In genomic region chr17:58341136-58341860, GRCh38 we compare ENCODE assay signal across 11 cellular contexts. TPM values are rescaled to one million over a fixed set of nuclear protein-coding genes. Genes with fewer than 3 reads are reported as not detected.
DNase-seq lines count a peak whose midpoint lies in the region; ATAC-seq, FAIRE-seq and TF ChIP-seq lines count a peak whose summit lies in the region.
"Not testable (repeated sequence)": the region's sequence is repeated elsewhere in the genome, so short reads cannot be mapped to it uniquely, and the experiment has no call there.
"Had no signal": no experiment of that assay in that cellular context is flagged by ENCODE, and none has a peak within 500 bp of the region (broad histone marks: within the 10 kb centered on the region; RNA-seq: fewer than 3 reads in every experiment).

No MANE protein-coding gene starts in this region.

- CTCF ChIA-PET in activated CD4-positive, alpha-beta memory T cell treated with anti-CD3 and anti-CD28 coated beads for 36 hours (lab: Charles Lee): interaction anchor here (0.7 to 7.2 kb wide), 4 partner anchors 8 to 75 kb away, joined by 3 to 45 read pairs (median 22); partner anchors contain the start of gene SUPT4H1
- CTCF ChIA-PET in K562 (lab: Yijun Ruan, JAX; ENCODE audit: low intra/inter-chr PET ratio): not testable (repeated sequence)

- not testable (repeated sequence) for TF ChIP-seq RAD21 in K562 (CRISPR knock-in tag; conservative IDR thresholded peaks at IDR 0.05 in 1 of 2, IDR thresholded peaks at IDR 0.05 in 1 of 2)

- not testable (repeated sequence) for DNase-seq in CD4-positive, CD25-positive, alpha-beta regulatory T cell; HL-60 (ENCODE audit: low read depth in 1 of 2, low spot score in 1 of 2); Peyer's patch; activated T-helper 2 cell treated with anti-CD3 and anti-CD28 coated beads, Interferon-gamma antibody, Interleukin-2, Interleukin-4, amounts not matched to agents 10 μg/mL and 5 μg/mL and 100 μg/mL, durations not matched to agents 14 hours and 24 hours and 36 hours (ENCODE audit: low spot score); K562 (ENCODE audit: extremely low read depth in 1 of 4, low spot score in 3 of 4); natural killer cell
- peak; percentile 29 for DNase-seq in activated CD4-positive, alpha-beta memory T cell treated with anti-CD3 and anti-CD28 coated beads for 36 hours

- not testable (repeated sequence) for H3K9me3 Mint-ChIP-seq in CD4-positive, CD25-positive, alpha-beta regulatory T cell; activated CD4-positive, alpha-beta memory T cell treated with anti-CD3 and anti-CD28 coated beads for 36 hours; activated T-helper 2 cell treated with anti-CD3 and anti-CD28 coated beads, Interferon-gamma antibody, Interleukin-2, Interleukin-4, amounts not matched to agents 10 μg/mL and 5 μg/mL and 100 μg/mL, durations not matched to agents 14 hours and 24 hours and 36 hours; natural killer cell; stimulated activated naive CD8-positive, alpha-beta T cell treated with anti-CD3 and anti-CD28 coated beads, Interleukin-15, Interleukin-2, amounts not matched to agents 100 ng/mL and 50 ng/mL, for 24 hours

- peak overlapping the region; percentile 93 to 100 (median 99) for H3K27ac Mint-ChIP-seq in CD4-positive, CD25-positive, alpha-beta regulatory T cell
- H3K27ac Mint-ChIP-seq in activated CD4-positive, alpha-beta memory T cell treated with anti-CD3 and anti-CD28 coated beads for 36 hours: peak overlapping the region; percentile 98
- peak overlapping the region; percentile 99 for H3K27ac Mint-ChIP-seq in activated T-helper 2 cell treated with anti-CD3 and anti-CD28 coated beads, Interferon-gamma antibody, Interleukin-2, Interleukin-4, amounts not matched to agents 10 μg/mL and 5 μg/mL and 100 μg/mL, durations not matched to agents 14 hours and 24 hours and 36 hours
- H3K27ac Mint-ChIP-seq in natural killer cell: peak overlapping the region; percentile 87 to 93
- peak overlapping the region; percentile 99 for H3K27ac Mint-ChIP-seq in stimulated activated naive CD8-positive, alpha-beta T cell treated with anti-CD3 and anti-CD28 coated beads, Interleukin-15, Interleukin-2, amounts not matched to agents 100 ng/mL and 50 ng/mL, for 24 hours

- peak overlapping the region in 1 of 2 experiments; percentile 100; a peak in 2 of 4 replicates for H3K9ac ChIP-seq in K562 (ENCODE audit: insufficient read depth in 1 of 2, low read depth in 2 of 2, low read length in 2 of 2)

- peak overlapping the region; percentile 59 for H3K4me2 ChIP-seq in K562 (ENCODE audit: insufficient read depth, low read length)

- intact Hi-C loops in activated CD4-positive, alpha-beta memory T cell treated with anti-CD3 and anti-CD28 coated beads for 36 hours (cut with micrococcal nuclease): loop anchor here (5.0 kb wide), 1 partner anchor 816 kb away; the partner anchor contains the start of genes PRR11 and SKA2
- intact Hi-C loops in activated T-helper 2 cell treated with anti-CD3 and anti-CD28 coated beads, Interferon-gamma antibody, Interleukin-2, Interleukin-4, amounts not matched to agents 10 μg/mL and 5 μg/mL and 100 μg/mL, durations not matched to agents 14 hours and 24 hours and 36 hours (cut with micrococcal nuclease); K562 (cut with micrococcal nuclease); natural killer cell (cut with micrococcal nuclease): not testable (repeated sequence)

- not testable (repeated sequence) for H3K9me3 ChIP-seq in CD4-positive, CD25-positive, alpha-beta regulatory T cell (ENCODE audit: control insufficient read depth in 2 of 2, low read length in 2 of 2); Peyer's patch; K562 (replicated peaks; ENCODE audit: control insufficient read depth, insufficient read depth, low read depth, low read length)

- POLR2A ChIA-PET in activated CD4-positive, alpha-beta memory T cell treated with anti-CD3 and anti-CD28 coated beads for 36 hours (lab: Charles Lee): interaction anchor here (0.6 to 18.3 kb wide), 11 partner anchors 11 to 1496 kb away, joined by 3 to 1114 read pairs (median 4); partner anchors contain the start of genes MKS1, MTMR4, SUPT4H1 and TSPOAP1
- POLR2A ChIA-PET in K562 (lab: Yijun Ruan, JAX): interaction anchor here (0.8 to 10.4 kb wide), 7 partner anchors 9 to 258 kb away, joined by 3 to 257 read pairs (median 4); partner anchors contain the start of genes DYNLL2, RNF43 and SUPT4H1

- peak overlapping the region; percentile 90 to 99 (median 98) for H3K4me3 Mint-ChIP-seq in CD4-positive, CD25-positive, alpha-beta regulatory T cell
- H3K4me3 Mint-ChIP-seq in activated CD4-positive, alpha-beta memory T cell treated with anti-CD3 and anti-CD28 coated beads for 36 hours: peak overlapping the region; percentile 92
- H3K4me3 Mint-ChIP-seq in activated T-helper 2 cell treated with anti-CD3 and anti-CD28 coated beads, Interferon-gamma antibody, Interleukin-2, Interleukin-4, amounts not matched to agents 10 μg/mL and 5 μg/mL and 100 μg/mL, durations not matched to agents 14 hours and 24 hours and 36 hours (ENCODE audit: low read depth): peak overlapping the region; percentile 99
- peak overlapping the region; percentile 90 for H3K4me3 Mint-ChIP-seq in natural killer cell
- H3K4me3 Mint-ChIP-seq in stimulated activated naive CD8-positive, alpha-beta T cell treated with anti-CD3 and anti-CD28 coated beads, Interleukin-15, Interleukin-2, amounts not matched to agents 100 ng/mL and 50 ng/mL, for 24 hours: peak overlapping the region; percentile 92

- H2AFZ ChIP-seq in K562 (ENCODE audit: low read depth, low read length): not testable (repeated sequence)

- H3K9me1 ChIP-seq in K562 (ENCODE audit: control insufficient read depth, insufficient read depth, low read length): not testable (repeated sequence)

- not testable (repeated sequence) for H3K27me3 Mint-ChIP-seq in CD4-positive, CD25-positive, alpha-beta regulatory T cell; activated CD4-positive, alpha-beta memory T cell treated with anti-CD3 and anti-CD28 coated beads for 36 hours; activated T-helper 2 cell treated with anti-CD3 and anti-CD28 coated beads, Interferon-gamma antibody, Interleukin-2, Interleukin-4, amounts not matched to agents 10 μg/mL and 5 μg/mL and 100 μg/mL, durations not matched to agents 14 hours and 24 hours and 36 hours (ENCODE audit: low read depth); natural killer cell (ENCODE audit: low read depth in 2 of 2); stimulated activated naive CD8-positive, alpha-beta T cell treated with anti-CD3 and anti-CD28 coated beads, Interleukin-15, Interleukin-2, amounts not matched to agents 100 ng/mL and 50 ng/mL, for 24 hours

- 66% methylated on average over 10 of the region's 11 CpGs for WGBS in K562 (ENCODE audit: insufficient coverage, low coverage, missing lambda C conversion rate)

- peak overlapping the region; percentile 99 for H3K27ac ChIP-seq in CD4-positive, CD25-positive, alpha-beta regulatory T cell (ENCODE audit: insufficient read depth, low read length, poor library complexity, severe bottlenecking)
- H3K27ac ChIP-seq in HL-60 (replicated peaks) (peak overlapping the region; percentile 82), Peyer's patch (peak overlapping the region; percentile 18 to 97 (median 54)), K562 (ENCODE audit: extremely low read depth, low read depth, low read length) (peak overlapping the region; percentile 99; the same call in 2 of the 3 replicates)

- peaks cover 57% of the 10 kb centered on the region for H3K79me2 ChIP-seq in K562 (ENCODE audit: control insufficient read depth, insufficient read depth, low read length)

- H3K4me1 Mint-ChIP-seq in CD4-positive, CD25-positive, alpha-beta regulatory T cell: peaks cover 18 to 95% (median 59%) of the 10 kb centered on the region in 4 donors
- peaks cover 36% of the 10 kb centered on the region for H3K4me1 Mint-ChIP-seq in activated CD4-positive, alpha-beta memory T cell treated with anti-CD3 and anti-CD28 coated beads for 36 hours (ENCODE audit: low read depth)
- peaks cover 50% of the 10 kb centered on the region for H3K4me1 Mint-ChIP-seq in activated T-helper 2 cell treated with anti-CD3 and anti-CD28 coated beads, Interferon-gamma antibody, Interleukin-2, Interleukin-4, amounts not matched to agents 10 μg/mL and 5 μg/mL and 100 μg/mL, durations not matched to agents 14 hours and 24 hours and 36 hours (ENCODE audit: low read depth)
- H3K4me1 Mint-ChIP-seq in natural killer cell: peaks cover 88 to 91% of the 10 kb centered on the region in 2 donors
- H3K4me1 Mint-ChIP-seq in stimulated activated naive CD8-positive, alpha-beta T cell treated with anti-CD3 and anti-CD28 coated beads, Interleukin-15, Interleukin-2, amounts not matched to agents 100 ng/mL and 50 ng/mL, for 24 hours (ENCODE audit: low read depth): peaks cover 79% of the 10 kb centered on the region

- not testable (repeated sequence) for H3K27me3 ChIP-seq in CD4-positive, CD25-positive, alpha-beta regulatory T cell (ENCODE audit: control insufficient read depth, insufficient read depth, low read length); HL-60 (ENCODE audit: insufficient read depth, poor library complexity, severe bottlenecking); Peyer's patch; K562 (ENCODE audit: control insufficient read depth in 2 of 2, insufficient read depth in 2 of 2, low read length in 2 of 2)

- peak overlapping the region; percentile 87 for H3K4me3 ChIP-seq in CD4-positive, CD25-positive, alpha-beta regulatory T cell (ENCODE audit: low read depth, low read length)
- H3K4me3 ChIP-seq in HL-60 (replicated peaks; ENCODE audit: insufficient read depth, low read length); Peyer's patch; K562: not testable (repeated sequence)

- H4K20me1 ChIP-seq in K562 (replicated peaks; ENCODE audit: control insufficient read depth, insufficient read depth, low read length): not testable (repeated sequence)

- TF ChIP-seq EP300 in K562 (IDR thresholded peaks at IDR 0.05; ENCODE audit: low read length): not testable (repeated sequence)

- in situ Hi-C loops in K562 (cut with MboI): not testable (repeated sequence)

- FAIRE-seq in K562 (lab: Jason Lieb, UNC): not testable (repeated sequence)

- TF ChIP-seq CTCF in HL-60 (IDR thresholded peaks at IDR 0.05; ENCODE audit: insufficient read depth, low read length); Peyer's patch (IDR thresholded peaks at IDR 0.05); K562 (IDR thresholded peaks at IDR 0.05 in 2 of 3, conservative IDR thresholded peaks at IDR 0.05 in 1 of 3; ENCODE audit: insufficient read depth in 2 of 3, low read depth in 1 of 3, low read length in 3 of 3); natural killer cell (IDR thresholded peaks at IDR 0.05): not testable (repeated sequence)

- ATAC-seq in CD4-positive, CD25-positive, alpha-beta regulatory T cell (ENCODE audit: low read depth in 2 of 2); K562; natural killer cell: not testable (repeated sequence)

- peaks cover 100% of the 10 kb centered on the region for H3K4me1 ChIP-seq in CD4-positive, CD25-positive, alpha-beta regulatory T cell (ENCODE audit: control insufficient read depth, insufficient read depth, low read length, poor library complexity, severe bottlenecking)
- H3K4me1 ChIP-seq in Peyer's patch: peaks cover 0 to 57% (median 38%) of the 10 kb centered on the region in 4 donors
- peaks cover 33 to 37% of the 10 kb centered on the region in 2 experiments for H3K4me1 ChIP-seq in K562 (replicated peaks in 1 of 2; ENCODE audit: control insufficient read depth in 2 of 2, insufficient read depth in 2 of 2, low read length in 2 of 2)

- not testable (repeated sequence) for TF ChIP-seq POLR2A in Peyer's patch (IDR thresholded peaks at IDR 0.05); K562 (conservative IDR thresholded peaks at IDR 0.05)

- BruUV-seq in K562 (replicated peaks; lab: Mats Ljungman, UMichigan): not testable (repeated sequence)

- H3K36me3 ChIP-seq in CD4-positive, CD25-positive, alpha-beta regulatory T cell (ENCODE audit: control insufficient read depth, insufficient read depth, low read length): peaks cover 12% of the 10 kb centered on the region
- peaks cover 0 to 28% (median 0%) of the 10 kb centered on the region in 3 donors for H3K36me3 ChIP-seq in Peyer's patch
- H3K36me3 ChIP-seq in K562 (ENCODE audit: control insufficient read depth, insufficient read depth, low read length): peaks cover 43% of the 10 kb centered on the region; the same call in 2 of the 3 replicates

- peaks cover 14% of the 10 kb centered on the region for H3K36me3 Mint-ChIP-seq in CD4-positive, CD25-positive, alpha-beta regulatory T cell
- peaks cover 79% of the 10 kb centered on the region for H3K36me3 Mint-ChIP-seq in activated CD4-positive, alpha-beta memory T cell treated with anti-CD3 and anti-CD28 coated beads for 36 hours
- peaks cover 72% of the 10 kb centered on the region for H3K36me3 Mint-ChIP-seq in activated T-helper 2 cell treated with anti-CD3 and anti-CD28 coated beads, Interferon-gamma antibody, Interleukin-2, Interleukin-4, amounts not matched to agents 10 μg/mL and 5 μg/mL and 100 μg/mL, durations not matched to agents 14 hours and 24 hours and 36 hours (ENCODE audit: low read depth)
- not testable (repeated sequence) for H3K36me3 Mint-ChIP-seq in natural killer cell
- H3K36me3 Mint-ChIP-seq in stimulated activated naive CD8-positive, alpha-beta T cell treated with anti-CD3 and anti-CD28 coated beads, Interleukin-15, Interleukin-2, amounts not matched to agents 100 ng/mL and 50 ng/mL, for 24 hours (ENCODE audit: low read depth): peaks cover 66% of the 10 kb centered on the region

RNA-seq across cellular contexts. Expression of gene SUPT4H1, which starts 10.7 kb away (rescaled TPM):
- 52.6 TPM for total RNA-seq in CD4-positive, CD25-positive, alpha-beta regulatory T cell
- 100 to 1,000 TPM; 123 to 177 (median 136) TPM for polyA plus RNA-seq in CD4-positive, CD25-positive, alpha-beta regulatory T cell
- total RNA-seq in Peyer's patch (10 to 100 TPM; 31.9 to 56.1 (median 47.9) TPM), K562 (2014; rRNA removed) (62.1 and 94.0 TPM in 2 replicates), K562 (2014; rRNA removed; fragmentation: Illumina TruSeq; extraction: Trizol) (102 and 108 TPM in 2 replicates), K562 (2015; rRNA removed; fragmentation: Illumina TruSeq; extraction: Trizol) (90.6 and 94.8 TPM in 2 replicates), K562 (2021) (105 and 111 TPM in 2 replicates), natural killer cell (10 to 100 TPM; 55.9 to 68.3 (median 68.1) TPM)
- total RNA-seq in activated CD4-positive, alpha-beta memory T cell treated with anti-CD3 and anti-CD28 coated beads for 36 hours: 100 to 1,000 TPM; 113 to 114 TPM
- 153 and 160 TPM in 2 replicates for total RNA-seq in activated T-helper 2 cell treated with anti-CD3 and anti-CD28 coated beads, Interferon-gamma antibody, Interleukin-2, Interleukin-4, amounts not matched to agents 10 μg/mL and 5 μg/mL and 100 μg/mL, durations not matched to agents 14 hours and 24 hours and 36 hours
- total RNA-seq in K562 (2011; cell fraction: chromatin; rRNA removed; ENCODE audit: low replicate concordance): 26.0 and 31.9 TPM in 2 replicates
- total RNA-seq in K562 (2011; cell fraction: nucleolus; rRNA removed): 30.7 and 32.8 TPM in 2 replicates
- 38.1 and 51.1 TPM in 2 replicates for total RNA-seq in K562 (2011; cell fraction: nucleoplasm; rRNA removed)
- polyA plus RNA-seq in K562 (2011; rRNA removed) (198 and 273 TPM in 2 replicates), K562 (2014; fragmentation: Illumina TruSeq; extraction: Trizol) (116 and 140 TPM in 2 replicates), K562 (2014; fragmentation: Nextera tagmentation; extraction: Ambion mirVana) (100 to 1,000 TPM; 235 to 320 TPM), K562 (2014; rRNA removed) (113 and 117 TPM in 2 replicates)
- polyA plus RNA-seq in K562 (2011; cell fraction: cytosol; rRNA removed): 118 and 163 TPM in 2 replicates
- 45.3 and 71.9 TPM in 2 replicates for polyA plus RNA-seq in K562 (2011; cell fraction: nucleus; rRNA removed)
- 120 and 125 TPM in 2 replicates for polyA plus RNA-seq in K562 (2012)
- 107 and 135 TPM in 2 replicates for polyA minus RNA-seq in K562 (2011; rRNA and poly(A)+ RNA removed)
- polyA minus RNA-seq in K562 (2011; cell fraction: cytosol; rRNA and poly(A)+ RNA removed): 23.5 and 42.2 TPM in 2 replicates
- 12.4 and 23.0 TPM in 2 replicates for polyA minus RNA-seq in K562 (2011; cell fraction: nucleus; rRNA and poly(A)+ RNA removed)

RNA-seq across cellular contexts. Expression of gene TSPOAP1, which starts 12.7 kb away (rescaled TPM):
- total RNA-seq in CD4-positive, CD25-positive, alpha-beta regulatory T cell: 47.4 TPM
- polyA plus RNA-seq in CD4-positive, CD25-positive, alpha-beta regulatory T cell: 1 to 10 TPM in 2 of 4 donors, under 1 TPM in 2; 0.73 to 1.6 (median 0.92) TPM
- total RNA-seq in Peyer's patch: 10 to 100 TPM in 2 of 4 donors, 1 to 10 TPM in 2; 9.1 to 11.9 (median 10.4) TPM
- 10 to 100 TPM; 21.6 to 22.7 TPM for total RNA-seq in activated CD4-positive, alpha-beta memory T cell treated with anti-CD3 and anti-CD28 coated beads for 36 hours
- total RNA-seq in activated T-helper 2 cell treated with anti-CD3 and anti-CD28 coated beads, Interferon-gamma antibody, Interleukin-2, Interleukin-4, amounts not matched to agents 10 μg/mL and 5 μg/mL and 100 μg/mL, durations not matched to agents 14 hours and 24 hours and 36 hours: 21.9 and 22.3 TPM in 2 replicates
- 26.2 and 58.3 TPM in 2 replicates for total RNA-seq in K562 (2011; cell fraction: chromatin; rRNA removed; ENCODE audit: low replicate concordance)
- total RNA-seq in K562 (2011; cell fraction: nucleolus; rRNA removed): 24.0 and 24.1 TPM in 2 replicates
- 18.1 and 18.9 TPM in 2 replicates for total RNA-seq in K562 (2011; cell fraction: nucleoplasm; rRNA removed)
- 1.0 and 1.8 TPM in 2 replicates for total RNA-seq in K562 (2014; rRNA removed)
- 0.57 and 0.87 TPM in 2 replicates for total RNA-seq in K562 (2014; rRNA removed; fragmentation: Illumina TruSeq; extraction: Trizol)
- 0.94 and 1.2 TPM in 2 replicates for total RNA-seq in K562 (2015; rRNA removed; fragmentation: Illumina TruSeq; extraction: Trizol)
- total RNA-seq in K562 (2021): 1.7 and 3.3 TPM in 2 replicates
- 3.2 and 3.3 TPM in 2 replicates for polyA plus RNA-seq in K562 (2011; rRNA removed)
- 2.4 and 2.6 TPM in 2 replicates for polyA plus RNA-seq in K562 (2011; cell fraction: cytosol; rRNA removed)
- polyA plus RNA-seq in K562 (2011; cell fraction: nucleus; rRNA removed): 26.8 and 38.8 TPM in 2 replicates
- 3.0 and 5.1 TPM in 2 replicates for polyA plus RNA-seq in K562 (2012)
- 1.1 and 1.2 TPM in 2 replicates for polyA plus RNA-seq in K562 (2014; fragmentation: Illumina TruSeq; extraction: Trizol)
- polyA plus RNA-seq in K562 (2014; fragmentation: Nextera tagmentation; extraction: Ambion mirVana): not detected
- 1.6 and 3.9 TPM in 2 replicates for polyA plus RNA-seq in K562 (2014; rRNA removed)
- polyA minus RNA-seq in K562 (2011; rRNA and poly(A)+ RNA removed): 1.1 and 1.8 TPM in 2 replicates
- polyA minus RNA-seq in K562 (2011; cell fraction: cytosol; rRNA and poly(A)+ RNA removed): 0.76 and 2.1 TPM in 2 replicates
- polyA minus RNA-seq in K562 (2011; cell fraction: nucleus; rRNA and poly(A)+ RNA removed): 4.1 and 6.2 TPM in 2 replicates
- total RNA-seq in natural killer cell: 100 to 1,000 TPM; 176 to 282 (median 246) TPM
- total RNA-seq: G401, SK-MEL-5 had no signal
- polyA plus RNA-seq: A549 had no signal
